24 cellular contexts compared by ENCODE assay signal in the genomic region with DNA sequence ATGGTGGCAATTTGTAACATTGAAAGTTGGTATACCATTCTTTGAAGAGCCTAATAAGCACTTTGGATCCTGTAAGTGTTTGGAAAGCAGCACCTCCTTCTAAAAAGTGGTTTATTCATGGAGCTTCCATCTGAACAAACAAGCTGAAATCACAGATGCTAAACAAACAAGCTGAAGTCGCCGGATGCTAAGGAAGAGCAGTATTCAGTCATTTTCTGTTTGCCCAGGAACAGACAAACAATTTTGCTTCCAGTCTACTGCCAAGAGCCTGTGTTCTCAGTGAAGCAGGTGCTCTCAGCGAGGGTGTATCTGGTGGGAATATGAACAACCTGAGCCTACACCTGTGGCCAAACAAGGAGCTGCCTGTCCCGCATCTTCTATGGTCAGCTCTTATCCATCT. TPM values are rescaled to one million over a fixed set of nuclear protein-coding genes. Genes with fewer than 3 reads are reported as not detected.
A peak's percentile ranks its signal among the peaks of the same experiment; 100 is the strongest.
DNase-seq lines count a peak whose midpoint lies in the region; TF ChIP-seq lines count a peak whose summit lies in the region.
"Had no signal": no experiment of that assay in that cellular context is flagged by ENCODE, and none has a peak within 500 bp of the region (broad histone marks: within the 10 kb centered on the region; RNA-seq: fewer than 3 reads in every experiment).

No MANE protein-coding gene starts in this region.

- no peaks in the 10 kb centered on the region for H3K36me3 ChIP-seq in neural progenitor cell
- H3K36me3 ChIP-seq: esophagus squamous epithelium, spleen, uterus had no signal

- no peak overlapping the region for H3K27ac ChIP-seq in neural progenitor cell
- H3K27ac ChIP-seq: esophagus squamous epithelium, SK-N-MC, spleen, uterus had no signal

- no peaks in the 10 kb centered on the region for H3K36me3 Mint-ChIP-seq in neural progenitor cell
- no peaks in the 10 kb centered on the region for H3K36me3 Mint-ChIP-seq in activated T-helper 1 cell treated with anti-CD3 and anti-CD28 coated beads, Interleukin-12 subunit alpha, Interleukin-12 subunit beta, Interleukin-2, Interleukin-4 antibody, amounts not matched to agents 30 ng/mL and 10 ng/mL and 1 ng/mL, durations not matched to agents 14 hours and 24 hours and 36 hours (ENCODE audit: low read depth)
- H3K36me3 Mint-ChIP-seq: activated naive CD4-positive, alpha-beta T cell treated with anti-CD3 and anti-CD28 coated beads, Interleukin-2, amount 50 U/mL, for 72 hours; CD4-positive, CD25-positive, alpha-beta regulatory T cell; mesothelial cell of epicardium had no signal

- DNase-seq in DMS153 (lab: John Stamatoyannopoulos, UW) (peak; percentile 95), NCI-H1436 (lab: John Stamatoyannopoulos, UW) (peak; percentile 29), NCI-H2227 treated with DMSO at 0.1 percent for 48 hours (lab: John Stamatoyannopoulos, UW) (peak; percentile 61), neural progenitor cell (ENCODE audit: low spot score) (no peak), amniotic stem cell (lab: John Stamatoyannopoulos, UW) (no peak)
- no peak for DNase-seq in stimulated activated naive CD4-positive, alpha-beta T cell treated with Interleukin-2 at 50 U/mL for 16 hours (lab: John Stamatoyannopoulos, UW)
- DNase-seq in activated effector memory CD4-positive, alpha-beta T cell treated with Interleukin-2 at 50 U/mL for 16 hours, result no peak
- no peak for DNase-seq in activated T-helper 1 cell treated with anti-CD3 and anti-CD28 coated beads, Interleukin-12 subunit alpha, Interleukin-12 subunit beta, Interleukin-2, Interleukin-4 antibody, amounts not matched to agents 30 ng/mL and 10 ng/mL and 1 ng/mL, durations not matched to agents 14 hours and 24 hours and 36 hours (ENCODE audit: low spot score)
- DNase-seq: activated CD4-positive, CD25-positive, alpha-beta regulatory T cell; activated CD8-positive, alpha-beta T cell treated with anti-CD3 and anti-CD28 coated beads for 36 hours; activated T-cell treated with anti-CD3 and anti-CD28 coated beads, Interleukin-2, amount 50 U/mL, for 24 hours; CD4-positive, CD25-positive, alpha-beta regulatory T cell; effector memory CD8-positive, alpha-beta T cell; esophagus squamous epithelium; NCI-H82; spleen; stimulated activated CD4-positive, alpha-beta T cell treated with anti-CD3 and anti-CD28 coated beads, Interleukin-4, amount 100 ng/mL, for 4 hours; uterus had no signal

- no peak for TF ChIP-seq CTCF in neural progenitor cell (IDR thresholded peaks at IDR 0.05)

- H3K27ac Mint-ChIP-seq in neural progenitor cell, result no peak overlapping the region
- H3K27ac Mint-ChIP-seq in activated T-helper 1 cell treated with anti-CD3 and anti-CD28 coated beads, Interleukin-12 subunit alpha, Interleukin-12 subunit beta, Interleukin-2, Interleukin-4 antibody, amounts not matched to agents 30 ng/mL and 10 ng/mL and 1 ng/mL, durations not matched to agents 14 hours and 24 hours and 36 hours, result no peak overlapping the region
- H3K27ac Mint-ChIP-seq: activated CD8-positive, alpha-beta T cell treated with anti-CD3 and anti-CD28 coated beads for 36 hours; activated naive CD4-positive, alpha-beta T cell treated with anti-CD3 and anti-CD28 coated beads, Interleukin-2, amount 50 U/mL, for 72 hours; activated T-cell treated with anti-CD3 and anti-CD28 coated beads, Interleukin-2, amount 50 U/mL, for 24 hours; CD4-positive, CD25-positive, alpha-beta regulatory T cell; effector memory CD8-positive, alpha-beta T cell; mesothelial cell of epicardium had no signal

- intact Hi-C loops in activated T-helper 1 cell treated with anti-CD3 and anti-CD28 coated beads, Interleukin-12 subunit alpha, Interleukin-12 subunit beta, Interleukin-2, Interleukin-4 antibody, amounts not matched to agents 30 ng/mL and 10 ng/mL and 1 ng/mL, durations not matched to agents 14 hours and 24 hours and 36 hours (cut with micrococcal nuclease), result no loop called here

- H3K9me3 Mint-ChIP-seq in neural progenitor cell, result no peaks in the 10 kb centered on the region
- H3K9me3 Mint-ChIP-seq in activated T-helper 1 cell treated with anti-CD3 and anti-CD28 coated beads, Interleukin-12 subunit alpha, Interleukin-12 subunit beta, Interleukin-2, Interleukin-4 antibody, amounts not matched to agents 30 ng/mL and 10 ng/mL and 1 ng/mL, durations not matched to agents 14 hours and 24 hours and 36 hours, result no peaks in the 10 kb centered on the region
- H3K9me3 Mint-ChIP-seq: activated CD8-positive, alpha-beta T cell treated with anti-CD3 and anti-CD28 coated beads for 36 hours; activated naive CD4-positive, alpha-beta T cell treated with anti-CD3 and anti-CD28 coated beads, Interleukin-2, amount 50 U/mL, for 72 hours; activated T-cell treated with anti-CD3 and anti-CD28 coated beads, Interleukin-2, amount 50 U/mL, for 24 hours; CD4-positive, CD25-positive, alpha-beta regulatory T cell; effector memory CD8-positive, alpha-beta T cell had no signal

- H2AFZ ChIP-seq in neural progenitor cell (replicated peaks), result peak overlapping the region; percentile 88

- H3K4me1 Mint-ChIP-seq in neural progenitor cell, result peaks cover 3% of the 10 kb centered on the region
- no peaks in the 10 kb centered on the region for H3K4me1 Mint-ChIP-seq in activated T-helper 1 cell treated with anti-CD3 and anti-CD28 coated beads, Interleukin-12 subunit alpha, Interleukin-12 subunit beta, Interleukin-2, Interleukin-4 antibody, amounts not matched to agents 30 ng/mL and 10 ng/mL and 1 ng/mL, durations not matched to agents 14 hours and 24 hours and 36 hours (ENCODE audit: low read depth)
- H3K4me1 Mint-ChIP-seq: CD4-positive, CD25-positive, alpha-beta regulatory T cell; mesothelial cell of epicardium had no signal

- no peak overlapping the region for H3K4me3 ChIP-seq in neural progenitor cell
- H3K4me3 ChIP-seq: esophagus squamous epithelium, K562, SK-N-MC, spleen, uterus had no signal

- no peak overlapping the region for H3K9ac ChIP-seq in neural progenitor cell

- H3K79me2 ChIP-seq in neural progenitor cell (ENCODE audit: low read depth), result no peaks in the 10 kb centered on the region

- H3K4me2 ChIP-seq in neural progenitor cell, result no peak overlapping the region

- H4K20me1 ChIP-seq in neural progenitor cell (ENCODE audit: low read depth), result no peaks in the 10 kb centered on the region

- H3K9me3 ChIP-seq in neural progenitor cell (ENCODE audit: low read depth), result no peaks in the 10 kb centered on the region
- H3K9me3 ChIP-seq: esophagus squamous epithelium, spleen, uterus had no signal

- no peaks in the 10 kb centered on the region for H3K27me3 Mint-ChIP-seq in neural progenitor cell (ENCODE audit: insufficient read depth, low read depth)
- H3K27me3 Mint-ChIP-seq in activated T-helper 1 cell treated with anti-CD3 and anti-CD28 coated beads, Interleukin-12 subunit alpha, Interleukin-12 subunit beta, Interleukin-2, Interleukin-4 antibody, amounts not matched to agents 30 ng/mL and 10 ng/mL and 1 ng/mL, durations not matched to agents 14 hours and 24 hours and 36 hours (ENCODE audit: insufficient read depth), result peaks cover 10% of the 10 kb centered on the region

- H3K27me3 ChIP-seq in neural progenitor cell, result no peaks in the 10 kb centered on the region
- H3K27me3 ChIP-seq: esophagus squamous epithelium, uterus had no signal

- H3F3A ChIP-seq in neural progenitor cell (ENCODE audit: low read depth), result no peaks in the 10 kb centered on the region

- peaks cover 13% of the 10 kb centered on the region for H3K4me1 ChIP-seq in neural progenitor cell
- H3K4me1 ChIP-seq: esophagus squamous epithelium, uterus had no signal

- no peak overlapping the region for H3K4me3 Mint-ChIP-seq in neural progenitor cell
- H3K4me3 Mint-ChIP-seq in activated T-helper 1 cell treated with anti-CD3 and anti-CD28 coated beads, Interleukin-12 subunit alpha, Interleukin-12 subunit beta, Interleukin-2, Interleukin-4 antibody, amounts not matched to agents 30 ng/mL and 10 ng/mL and 1 ng/mL, durations not matched to agents 14 hours and 24 hours and 36 hours, result no peak overlapping the region
- H3K4me3 Mint-ChIP-seq: activated CD8-positive, alpha-beta T cell treated with anti-CD3 and anti-CD28 coated beads for 36 hours; activated T-cell treated with anti-CD3 and anti-CD28 coated beads, Interleukin-2, amount 50 U/mL, for 24 hours; CD4-positive, CD25-positive, alpha-beta regulatory T cell; effector memory CD8-positive, alpha-beta T cell; mesothelial cell of epicardium had no signal

RNA-seq across cellular contexts. Expression of gene COL28A1, which starts 6.3 kb away (rescaled TPM):
- 0.43 and 0.60 TPM in 2 replicates for total RNA-seq in neural progenitor cell (ENCODE audit: low replicate concordance)
- not detected in 2 replicates for total RNA-seq in activated T-helper 1 cell treated with anti-CD3 and anti-CD28 coated beads, Interleukin-12 subunit alpha, Interleukin-12 subunit beta, Interleukin-2, Interleukin-4 antibody, amounts not matched to agents 30 ng/mL and 10 ng/mL and 1 ng/mL, durations not matched to agents 14 hours and 24 hours and 36 hours
- total RNA-seq: activated CD8-positive, alpha-beta T cell treated with anti-CD3 and anti-CD28 coated beads for 36 hours; pulmonary artery endothelial cell; T-helper 2 cell treated with Interferon-gamma antibody and Interleukin-4, amounts not matched to agents 100 ng/mL and 5 ng/mL, for 36 hours had no signal

RNA-seq across cellular contexts. Expression of gene MIOS, which starts 37.4 kb away (rescaled TPM):
- 62.0 and 62.2 TPM in 2 replicates for total RNA-seq in neural progenitor cell (ENCODE audit: low replicate concordance)
- total RNA-seq in activated T-helper 1 cell treated with anti-CD3 and anti-CD28 coated beads, Interleukin-12 subunit alpha, Interleukin-12 subunit beta, Interleukin-2, Interleukin-4 antibody, amounts not matched to agents 30 ng/mL and 10 ng/mL and 1 ng/mL, durations not matched to agents 14 hours and 24 hours and 36 hours, result 29.6 and 31.6 TPM in 2 replicates

Comparison
In these comparisons a context has a peak if more than half of its experiments do, and no peak if none do; other contexts are left out.
1. DNase-seq: peak in DMS153 (single experiment), NCI-H1436 (single experiment) and NCI-H2227 treated with DMSO at 0.1 percent for 48 hours (single experiment); none in neural progenitor cell (single experiment), stimulated activated naive CD4-positive, alpha-beta T cell treated with Interleukin-2 at 50 U/mL for 16 hours (single experiment), activated effector memory CD4-positive, alpha-beta T cell treated with Interleukin-2 at 50 U/mL for 16 hours (single experiment), activated T-helper 1 cell treated with anti-CD3 and anti-CD28 coated beads, Interleukin-12 subunit alpha, Interleukin-12 subunit beta, Interleukin-2, Interleukin-4 antibody, amounts not matched to agents 30 ng/mL and 10 ng/mL and 1 ng/mL, durations not matched to agents 14 hours and 24 hours and 36 hours (single experiment) and amniotic stem cell (single experiment).